Comparison of ENCODE assay signal across 8 cellular contexts in genomic region chr20:50561379-50562078, GRCh38. TPM values are rescaled to one million over a fixed set of nuclear protein-coding genes. Genes with fewer than 3 reads are reported as not detected.
DNase-seq lines count a peak whose midpoint lies in the region; ATAC-seq, FAIRE-seq and TF ChIP-seq lines count a peak whose summit lies in the region.

No MANE protein-coding gene starts in this region.

- no peaks in the 10 kb centered on the region for H4K20me1 ChIP-seq in keratinocyte (ENCODE audit: control insufficient read depth, extremely low read depth, insufficient read depth, low read length)

- H3K27me3 ChIP-seq in keratinocyte (ENCODE audit: control insufficient read depth, extremely low read depth, insufficient read depth, low read length): no peaks in the 10 kb centered on the region

- peaks cover 60% of the 10 kb centered on the region for H3K4me1 Mint-ChIP-seq in activated T-helper 2 cell treated with anti-CD3 and anti-CD28 coated beads, Interferon-gamma antibody, Interleukin-2, Interleukin-4, amounts not matched to agents 10 μg/mL and 5 μg/mL and 100 μg/mL, durations not matched to agents 14 hours and 24 hours and 36 hours (ENCODE audit: low read depth)
- H3K4me1 Mint-ChIP-seq in glutamatergic neuron (ENCODE audit: low read depth, unreplicated experiment): no peaks in the 10 kb centered on the region

- H3K27me3 Mint-ChIP-seq in activated T-helper 2 cell treated with anti-CD3 and anti-CD28 coated beads, Interferon-gamma antibody, Interleukin-2, Interleukin-4, amounts not matched to agents 10 μg/mL and 5 μg/mL and 100 μg/mL, durations not matched to agents 14 hours and 24 hours and 36 hours (ENCODE audit: low read depth): no peaks in the 10 kb centered on the region
- no peaks in the 10 kb centered on the region for H3K27me3 Mint-ChIP-seq in glutamatergic neuron (ENCODE audit: unreplicated experiment)

- H3K4me3 ChIP-seq in keratinocyte (ENCODE audit: control insufficient read depth in 2 of 3, extremely low read depth in 1 of 3, insufficient read depth in 2 of 3, low read depth in 1 of 3, low read length in 3 of 3): no peak overlapping the region

- peak overlapping the region; percentile 55 for H3K9ac ChIP-seq in keratinocyte (ENCODE audit: control insufficient read depth, extremely low read depth, insufficient read depth, low read length)

- DNase-seq in AG08396 (ENCODE audit: low spot score) (peak; percentile 85), LoVo (ENCODE audit: low spot score) (peak; percentile 43), keratinocyte (ENCODE audit: low read depth, low spot score) (peak; percentile 50), glutamatergic neuron (no peak), NCI-H748 (lab: John Stamatoyannopoulos, UW; ENCODE audit: unreplicated experiment) (no peak)
- DNase-seq in activated T-helper 2 cell treated with anti-CD3 and anti-CD28 coated beads, Interferon-gamma antibody, Interleukin-2, Interleukin-4, amounts not matched to agents 10 μg/mL and 5 μg/mL and 100 μg/mL, durations not matched to agents 14 hours and 24 hours and 36 hours (ENCODE audit: low spot score): peak; percentile 27
- peak; percentile 44 to 70 (median 62) for DNase-seq in stimulated activated CD4-positive, alpha-beta T cell treated with anti-CD3 and anti-CD28 coated beads, TNF-alpha, amount 100 ng/mL, for 24 hours (ENCODE audit: low read depth in 3 of 3)

- H3K79me2 ChIP-seq in keratinocyte (ENCODE audit: control insufficient read depth, insufficient read depth, low read length): peaks cover 73% of the 10 kb centered on the region

- peaks cover 2% of the 10 kb centered on the region for H3K9me1 ChIP-seq in keratinocyte (ENCODE audit: control insufficient read depth, extremely low read depth, insufficient read depth, low read length)

- H3K4me1 ChIP-seq in keratinocyte (ENCODE audit: control insufficient read depth, extremely low read depth, insufficient read depth, low read length): peaks cover 40% of the 10 kb centered on the region

- H3K9me3 ChIP-seq in keratinocyte (ENCODE audit: control insufficient read depth, low read depth, low read length): no peaks in the 10 kb centered on the region

- no peaks in the 10 kb centered on the region for H3K9me3 Mint-ChIP-seq in activated T-helper 2 cell treated with anti-CD3 and anti-CD28 coated beads, Interferon-gamma antibody, Interleukin-2, Interleukin-4, amounts not matched to agents 10 μg/mL and 5 μg/mL and 100 μg/mL, durations not matched to agents 14 hours and 24 hours and 36 hours
- no peaks in the 10 kb centered on the region for H3K9me3 Mint-ChIP-seq in glutamatergic neuron (ENCODE audit: unreplicated experiment)

- dilution Hi-C loops in keratinocyte (cut with MboI; ENCODE audit: extremely low pct_ligation_motif_present, low sequenced_read_pairs): no loop called here

- ATAC-seq in GM21717 (IDR thresholded peaks at IDR 0.05; ENCODE audit: unreplicated experiment): no peak

- H3K36me3 Mint-ChIP-seq in activated T-helper 2 cell treated with anti-CD3 and anti-CD28 coated beads, Interferon-gamma antibody, Interleukin-2, Interleukin-4, amounts not matched to agents 10 μg/mL and 5 μg/mL and 100 μg/mL, durations not matched to agents 14 hours and 24 hours and 36 hours (ENCODE audit: low read depth): peaks cover 75% of the 10 kb centered on the region
- no peaks in the 10 kb centered on the region for H3K36me3 Mint-ChIP-seq in glutamatergic neuron (ENCODE audit: unreplicated experiment)

- H2AFZ ChIP-seq in keratinocyte (ENCODE audit: control insufficient read depth, low read length): no peak overlapping the region

- TF ChIP-seq CTCF in keratinocyte (optimal IDR thresholded peaks at IDR 0.05 in 1 of 3, IDR thresholded peaks at IDR 0.05 in 1 of 3, conservative IDR thresholded peaks at IDR 0.05 in 1 of 3; ENCODE audit: extremely low read depth in 1 of 3, insufficient read depth in 2 of 3, low read length in 3 of 3) (no peak), glutamatergic neuron (IDR thresholded peaks at IDR 0.05; ENCODE audit: partially characterized antibody, unreplicated experiment) (no peak)

- H3K27ac Mint-ChIP-seq in activated T-helper 2 cell treated with anti-CD3 and anti-CD28 coated beads, Interferon-gamma antibody, Interleukin-2, Interleukin-4, amounts not matched to agents 10 μg/mL and 5 μg/mL and 100 μg/mL, durations not matched to agents 14 hours and 24 hours and 36 hours: peak overlapping the region; percentile 98
- H3K27ac Mint-ChIP-seq in glutamatergic neuron (ENCODE audit: unreplicated experiment): no peak overlapping the region

- peak overlapping the region; percentile 81 for H3K4me3 Mint-ChIP-seq in activated T-helper 2 cell treated with anti-CD3 and anti-CD28 coated beads, Interferon-gamma antibody, Interleukin-2, Interleukin-4, amounts not matched to agents 10 μg/mL and 5 μg/mL and 100 μg/mL, durations not matched to agents 14 hours and 24 hours and 36 hours (ENCODE audit: low read depth)
- no peak overlapping the region for H3K4me3 Mint-ChIP-seq in glutamatergic neuron (ENCODE audit: unreplicated experiment)

- peak overlapping the region; percentile 60 for H3K4me2 ChIP-seq in keratinocyte (ENCODE audit: control insufficient read depth, extremely low read depth, insufficient read depth, low read depth, low read length)

- H3K27ac ChIP-seq in keratinocyte (ENCODE audit: control insufficient read depth, insufficient read depth, low read length): peak overlapping the region; percentile 48

- FAIRE-seq in keratinocyte (lab: Jason Lieb, UNC): peak; percentile 62

- intact Hi-C loops in activated T-helper 2 cell treated with anti-CD3 and anti-CD28 coated beads, Interferon-gamma antibody, Interleukin-2, Interleukin-4, amounts not matched to agents 10 μg/mL and 5 μg/mL and 100 μg/mL, durations not matched to agents 14 hours and 24 hours and 36 hours (cut with micrococcal nuclease): loop anchor here (1.0 to 5.0 kb wide), 8 partner anchors 9 to 449 kb away; partner anchors contain the start of genes PTPN1 and UBE2V1

- H3K36me3 ChIP-seq in keratinocyte (ENCODE audit: control insufficient read depth in 2 of 2, extremely low read depth in 1 of 2, insufficient read depth in 2 of 2, low read length in 2 of 2): peaks cover 19 to 41% of the 10 kb centered on the region in 2 experiments

RNA-seq across cellular contexts. Expression of gene PTPN1, which starts 51.3 kb away (rescaled TPM):
- total RNA-seq in activated T-helper 2 cell treated with anti-CD3 and anti-CD28 coated beads, Interferon-gamma antibody, Interleukin-2, Interleukin-4, amounts not matched to agents 10 μg/mL and 5 μg/mL and 100 μg/mL, durations not matched to agents 14 hours and 24 hours and 36 hours: 93.2 and 94.6 TPM in 2 replicates
- polyA plus RNA-seq in keratinocyte: 53.3 to 67.4 TPM (median 61.6 TPM) in 3 replicates
- polyA plus RNA-seq in keratinocyte (2011; ENCODE audit: low read depth): 14.0 TPM
- 71.8 and 85.6 TPM in 2 replicates for polyA plus RNA-seq in keratinocyte (2011; cell fraction: cytosol; rRNA removed)
- polyA plus RNA-seq in keratinocyte (2011; cell fraction: nucleus; rRNA removed): 107 and 110 TPM in 2 replicates
- 42.2 and 66.1 TPM in 2 replicates for polyA plus RNA-seq in keratinocyte (2012; ENCODE audit: low replicate concordance)
- 65.6 to 73.7 TPM (median 70.3 TPM) in 3 replicates for polyA minus RNA-seq in keratinocyte
- 61.6 TPM for polyA minus RNA-seq in keratinocyte (2011; cell fraction: cytosol; rRNA and poly(A)+ RNA removed)
- 38.7 and 64.7 TPM in 2 replicates for polyA minus RNA-seq in keratinocyte (2011; cell fraction: nucleus; rRNA and poly(A)+ RNA removed)
- total RNA-seq in glutamatergic neuron (ENCODE audit: unreplicated experiment): 47.5 TPM

Comparison
In these comparisons a context has a peak if more than half of its experiments do, and no peak if none do; other contexts are left out.
1. DNase-seq: peak in AG08396 (single experiment), LoVo (single experiment), activated T-helper 2 cell treated with anti-CD3 and anti-CD28 coated beads, Interferon-gamma antibody, Interleukin-2, Interleukin-4, amounts not matched to agents 10 μg/mL and 5 μg/mL and 100 μg/mL, durations not matched to agents 14 hours and 24 hours and 36 hours (single experiment), keratinocyte (single experiment) and stimulated activated CD4-positive, alpha-beta T cell treated with anti-CD3 and anti-CD28 coated beads, TNF-alpha, amount 100 ng/mL, for 24 hours (3 of 3); none in glutamatergic neuron (single experiment) and NCI-H748 (single experiment).